Comparison of ENCODE assay signal across 8 cellular contexts in genomic region chr12:63669936-63670335, GRCh38. TPM values are rescaled to one million over a fixed set of nuclear protein-coding genes. Genes with fewer than 3 reads are reported as not detected.
A peak's percentile ranks its signal among the peaks of the same experiment; 100 is the strongest.
DNase-seq lines count a peak whose midpoint lies in the region; ATAC-seq, FAIRE-seq and TF ChIP-seq lines count a peak whose summit lies in the region.
"Not testable (repeated sequence)": the region's sequence is repeated elsewhere in the genome, so short reads cannot be mapped to it uniquely, and the experiment has no call there.

No MANE protein-coding gene starts in this region.

- H3K27ac ChIP-seq in CD4-positive, CD25-positive, alpha-beta regulatory T cell (ENCODE audit: insufficient read depth, low read length, poor library complexity, severe bottlenecking) = not testable (repeated sequence)

- not testable (repeated sequence) for FAIRE-seq in bronchial epithelial cell (lab: Jason Lieb, UNC)

- intact Hi-C loops in activated naive CD4-positive, alpha-beta T cell treated with anti-CD3 and anti-CD28 coated beads for 36 hours (cut with micrococcal nuclease) = loop anchor here (2.0 to 5.0 kb wide), 6 partner anchors 97 to 732 kb away; partner anchors contain the start of genes SRGAP1 and XPOT

- H3K27me3 ChIP-seq in CD4-positive, CD25-positive, alpha-beta regulatory T cell (ENCODE audit: control insufficient read depth, insufficient read depth, low read length); bronchial epithelial cell (ENCODE audit: control insufficient read depth, insufficient read depth, low read length): not testable (repeated sequence)

- not testable (repeated sequence) for H3K36me3 Mint-ChIP-seq in CD4-positive, CD25-positive, alpha-beta regulatory T cell; HFFc6 (ENCODE audit: low read depth); WTC11; activated naive CD4-positive, alpha-beta T cell treated with anti-CD3 and anti-CD28 coated beads for 36 hours (ENCODE audit: low read depth); immature natural killer cell; nephron progenitor cell (ENCODE audit: low read depth); type B pancreatic cell

- not testable (repeated sequence) for TF ChIP-seq CTCF in HFFc6 (IDR thresholded peaks at IDR 0.05); WTC11 (IDR thresholded peaks at IDR 0.05); bronchial epithelial cell (IDR thresholded peaks at IDR 0.05; ENCODE audit: insufficient read depth, low read length, severe bottlenecking); nephron progenitor cell (IDR thresholded peaks at IDR 0.05); type B pancreatic cell (conservative IDR thresholded peaks at IDR 0.05)

- H3K9me3 ChIP-seq in CD4-positive, CD25-positive, alpha-beta regulatory T cell (ENCODE audit: control insufficient read depth in 2 of 2, low read length in 2 of 2) = not testable (repeated sequence)

- CTCF ChIA-PET in WTC11 (lab: Charles Lee) = not testable (repeated sequence)
- CTCF ChIA-PET in activated naive CD4-positive, alpha-beta T cell treated with anti-CD3 and anti-CD28 coated beads for 36 hours (lab: Charles Lee) = interaction anchor here (0.7 kb wide), 1 partner anchor 689 kb away, joined by 3 read pairs; no protein-coding TSS in a partner anchor

- H3K4me1 ChIP-seq in CD4-positive, CD25-positive, alpha-beta regulatory T cell (ENCODE audit: control insufficient read depth, insufficient read depth, low read length, poor library complexity, severe bottlenecking) = not testable (repeated sequence)

- POLR2A ChIA-PET in WTC11 (lab: Charles Lee) = not testable (repeated sequence)

- H3K4me3 ChIP-seq in CD4-positive, CD25-positive, alpha-beta regulatory T cell (ENCODE audit: low read depth, low read length); bronchial epithelial cell (ENCODE audit: low read depth, low read length): not testable (repeated sequence)

- not testable (repeated sequence) for ATAC-seq in CD4-positive, CD25-positive, alpha-beta regulatory T cell (ENCODE audit: low read depth in 2 of 2); WTC11

- not testable (repeated sequence) for DNase-seq in CD4-positive, CD25-positive, alpha-beta regulatory T cell; HFFc6; WTC11 (ENCODE audit: low spot score); activated naive CD4-positive, alpha-beta T cell treated with anti-CD3 and anti-CD28 coated beads for 36 hours; immature natural killer cell; nephron progenitor cell; type B pancreatic cell (ENCODE audit: extremely low spot score, unreplicated experiment)
- peak; percentile 10 for DNase-seq in bronchial epithelial cell (ENCODE audit: low read depth)

- not testable (repeated sequence) for H3K36me3 ChIP-seq in CD4-positive, CD25-positive, alpha-beta regulatory T cell (ENCODE audit: control insufficient read depth, insufficient read depth, low read length); bronchial epithelial cell (ENCODE audit: control insufficient read depth, insufficient read depth, low read length)

- peaks cover 23% of the 10 kb centered on the region for H3K27me3 Mint-ChIP-seq in CD4-positive, CD25-positive, alpha-beta regulatory T cell
- not testable (repeated sequence) for H3K27me3 Mint-ChIP-seq in HFFc6 (ENCODE audit: insufficient read depth); immature natural killer cell (ENCODE audit: low read depth in 3 of 3)
- H3K27me3 Mint-ChIP-seq in WTC11 (ENCODE audit: low read depth) (peaks cover 33% of the 10 kb centered on the region), nephron progenitor cell (ENCODE audit: low read depth, poor library complexity) (peaks cover 33% of the 10 kb centered on the region), type B pancreatic cell (peaks cover 32% of the 10 kb centered on the region)
- peaks cover 29% of the 10 kb centered on the region for H3K27me3 Mint-ChIP-seq in activated naive CD4-positive, alpha-beta T cell treated with anti-CD3 and anti-CD28 coated beads for 36 hours (ENCODE audit: low read depth)

- not testable (repeated sequence) for H3K9me3 Mint-ChIP-seq in CD4-positive, CD25-positive, alpha-beta regulatory T cell; HFFc6; WTC11; activated naive CD4-positive, alpha-beta T cell treated with anti-CD3 and anti-CD28 coated beads for 36 hours; immature natural killer cell; nephron progenitor cell; type B pancreatic cell

- H3K27ac Mint-ChIP-seq in CD4-positive, CD25-positive, alpha-beta regulatory T cell = peak overlapping the region in 1 of 3 donors; percentile 3
- H3K27ac Mint-ChIP-seq in HFFc6; WTC11; activated naive CD4-positive, alpha-beta T cell treated with anti-CD3 and anti-CD28 coated beads for 36 hours; immature natural killer cell; nephron progenitor cell; type B pancreatic cell: not testable (repeated sequence)

- H3K4me1 Mint-ChIP-seq in CD4-positive, CD25-positive, alpha-beta regulatory T cell = peaks cover 0 to 29% (median 9%) of the 10 kb centered on the region in 4 donors
- H3K4me1 Mint-ChIP-seq in HFFc6 (ENCODE audit: low read depth) (peaks cover 28% of the 10 kb centered on the region), WTC11 (peaks cover 17% of the 10 kb centered on the region), immature natural killer cell (peaks cover 11 to 16% of the 10 kb centered on the region in 2 donors), nephron progenitor cell (peaks cover 26% of the 10 kb centered on the region), type B pancreatic cell (ENCODE audit: unreplicated experiment) (peaks cover 11% of the 10 kb centered on the region)
- peaks cover 10% of the 10 kb centered on the region for H3K4me1 Mint-ChIP-seq in activated naive CD4-positive, alpha-beta T cell treated with anti-CD3 and anti-CD28 coated beads for 36 hours (ENCODE audit: low read depth)

- peak overlapping the region; percentile 80 to 92 (median 88) for H3K4me3 Mint-ChIP-seq in CD4-positive, CD25-positive, alpha-beta regulatory T cell
- peak overlapping the region; percentile 91; the same call in 1 of the 2 replicates for H3K4me3 Mint-ChIP-seq in HFFc6
- H3K4me3 Mint-ChIP-seq in WTC11 = peak overlapping the region; percentile 74
- H3K4me3 Mint-ChIP-seq in activated naive CD4-positive, alpha-beta T cell treated with anti-CD3 and anti-CD28 coated beads for 36 hours = peak overlapping the region; percentile 79
- H3K4me3 Mint-ChIP-seq in immature natural killer cell = peak overlapping the region in 4 of 5 donors; percentile 5 to 58 (median 34)
- H3K4me3 Mint-ChIP-seq in nephron progenitor cell = peak overlapping the region; percentile 90
- peak overlapping the region; percentile 88 for H3K4me3 Mint-ChIP-seq in type B pancreatic cell

RNA-seq across cellular contexts. Expression of gene DPY19L2, which starts 1.6 kb away (rescaled TPM):
- total RNA-seq in CD4-positive, CD25-positive, alpha-beta regulatory T cell = 0.84 TPM
- 1 to 10 TPM in 2 of 4 donors, under 1 TPM in 2; 0.23 to 2.3 (median 0.99) TPM for polyA plus RNA-seq in CD4-positive, CD25-positive, alpha-beta regulatory T cell
- total RNA-seq in HFFc6 (2021; fragmentation: NEBNext Ultra II Directional; extraction: Animal tissue kit (Norgen Biotek cat#: 25700)) = 1 to 10 TPM; 1.3 to 2.9 (median 2.0) TPM
- 3.1 to 3.4 TPM (median 3.3 TPM) in 3 replicates for total RNA-seq in WTC11 (2021)
- 1 to 10 TPM in 1 of 2 experiments, under 1 TPM in 1; 0.91 to 1.1 TPM for total RNA-seq in activated naive CD4-positive, alpha-beta T cell treated with anti-CD3 and anti-CD28 coated beads for 36 hours
- total RNA-seq in bronchial epithelial cell = under 0.01 and 0.13 TPM in 2 replicates
- polyA plus RNA-seq in immature natural killer cell = not detected
- 9.3 and 25.0 TPM in 2 replicates for total RNA-seq in type B pancreatic cell (ENCODE audit: low replicate concordance)

Comparison
In these comparisons a context has a peak if more than half of its experiments do, and no peak if none do; other contexts are left out.
1. H3K4me3 Mint-ChIP-seq: peak in every context shown above with its lines; median percentile 91 in HFFc6; 90 in nephron progenitor cell; 88 in CD4-positive, CD25-positive, alpha-beta regulatory T cell; 88 in type B pancreatic cell; 79 in activated naive CD4-positive, alpha-beta T cell treated with anti-CD3 and anti-CD28 coated beads for 36 hours; 74 in WTC11; 34 in immature natural killer cell.